35 cellular contexts compared by ENCODE assay signal in genomic region chrX:52139545-52139895, GRCh38. TPM values are rescaled to one million over a fixed set of nuclear protein-coding genes. Genes with fewer than 3 reads are reported as not detected.
"Had no signal": no experiment of that assay in that cellular context is flagged by ENCODE, and none has a peak within 500 bp of the region (broad histone marks: within the 10 kb centered on the region; RNA-seq: fewer than 3 reads in every experiment).

No MANE protein-coding gene starts in this region.

- H3K27me3 ChIP-seq: MG63 had no signal

- H3K36me3 ChIP-seq: MG63 had no signal

- H3K4me3 ChIP-seq: MG63 had no signal

- DNase-seq: Karpas-422, Kasumi-1, MG63, MM.1S, MV-4-11, NCI-H1048, NCI-H1092, NCI-H1092 treated with DMSO at 0.1 percent for 48 hours, NCI-H1105, NCI-H1105 treated with DMSO at 0.1 percent for 48 hours, NCI-H1417, NCI-H1417 treated with DMSO at 0.1 percent for 48 hours, NCI-H1436, NCI-H1436 treated with DMSO at 0.1 percent for 48 hours, NCI-H146, NCI-H1694, NCI-H1694 treated with DMSO at 0.1 percent for 48 hours, NCI-H187, NCI-H187 treated with DMSO at 0.1 percent for 48 hours, NCI-H1930, NCI-H2029, NCI-H2029 treated with DMSO at 0.1 percent for 48 hours, NCI-H2081, NCI-H2081 treated with DMSO at 0.1 percent for 48 hours, NCI-H2107, NCI-H2171, NCI-H2171 treated with DMSO at 0.1 percent for 48 hours, NCI-H2227 treated with DMSO at 0.1 percent for 48 hours, NCI-H226, NCI-H345, NCI-H446, NCI-H446 treated with DMSO at 0.1 percent for 48 hours, NCI-H510A had no signal

- H3K27ac ChIP-seq: KMS-11 had no signal

- H3K9me3 ChIP-seq: MG63 had no signal

RNA-seq across cellular contexts. Expression of gene MAGED4, which starts 45.2 kb away (rescaled TPM):
- total RNA-seq: MCF 10A had no signal
